Comparison of ENCODE assay signal across 9 cellular contexts in the genomic region with DNA sequence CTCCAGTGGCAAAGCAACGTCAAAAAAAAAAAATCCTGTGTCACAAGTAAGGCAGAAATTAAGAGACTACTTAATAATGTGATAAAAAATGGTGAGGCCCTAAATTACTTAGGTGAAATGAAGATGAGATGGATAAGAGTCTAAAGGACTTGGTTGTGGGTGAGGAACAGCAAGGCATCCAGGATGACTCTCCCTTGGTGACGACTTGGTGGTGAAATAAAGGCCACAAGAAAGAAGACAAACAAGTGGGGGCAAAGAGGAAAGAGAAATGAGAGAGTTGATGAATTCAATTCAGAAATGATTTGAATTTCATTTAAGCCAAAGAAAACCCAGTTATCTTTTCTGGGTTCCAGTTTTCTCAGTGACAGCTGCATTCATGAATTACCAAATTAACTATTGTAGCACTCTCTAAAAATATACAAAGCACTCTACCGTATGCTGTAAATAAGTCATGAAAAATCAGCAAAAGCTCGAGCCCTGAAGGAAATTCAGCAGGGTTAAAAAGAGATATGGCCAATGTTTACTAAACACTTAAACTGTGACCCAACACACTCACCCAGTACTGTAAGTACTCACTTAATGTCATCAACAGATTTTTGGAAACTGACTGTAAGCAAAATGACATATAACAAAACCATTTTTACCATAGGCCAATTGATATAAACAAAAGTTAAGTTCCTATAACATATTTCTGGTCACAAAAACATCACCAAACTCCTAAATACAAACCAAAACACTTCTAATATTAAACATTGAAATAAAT. TPM values are rescaled to one million over a fixed set of nuclear protein-coding genes. Genes with fewer than 3 reads are reported as not detected.
DNase-seq lines count a peak whose midpoint lies in the region; ATAC-seq, FAIRE-seq and TF ChIP-seq lines count a peak whose summit lies in the region.
"Had no signal": no experiment of that assay in that cellular context is flagged by ENCODE, and none has a peak within 500 bp of the region (broad histone marks: within the 10 kb centered on the region; RNA-seq: fewer than 3 reads in every experiment).

No MANE protein-coding gene starts in this region.

- ATAC-seq in T-helper 17 cell (no peak), foreskin keratinocyte (no peak), psoas muscle (no peak)

- H3K36me3 ChIP-seq in transverse colon (peaks cover 0 to 6% (median 0%) of the 10 kb centered on the region in 4 donors), psoas muscle (ENCODE audit: insufficient read depth in 1 of 2, low read depth in 1 of 2) (peaks cover 0 to 18% of the 10 kb centered on the region in 2 donors)
- H3K36me3 ChIP-seq: thyroid gland had no signal

- peak overlapping the region; percentile 77 for H3K4me3 Mint-ChIP-seq in activated naive CD4-positive, alpha-beta T cell treated with anti-CD3 and anti-CD28 coated beads, Interleukin-2, amount 10 ng/mL, durations not matched to agents 7 days and 5 days
- H3K4me3 Mint-ChIP-seq in T-helper 17 cell, result peak overlapping the region; percentile 94

- H3K27me3 Mint-ChIP-seq in activated naive CD4-positive, alpha-beta T cell treated with anti-CD3 and anti-CD28 coated beads, Interleukin-2, amount 10 ng/mL, durations not matched to agents 7 days and 5 days, result no peaks in the 10 kb centered on the region
- no peaks in the 10 kb centered on the region for H3K27me3 Mint-ChIP-seq in T-helper 17 cell

- peak overlapping the region; percentile 93 for H3K27ac Mint-ChIP-seq in activated naive CD4-positive, alpha-beta T cell treated with anti-CD3 and anti-CD28 coated beads, Interleukin-2, amount 10 ng/mL, durations not matched to agents 7 days and 5 days
- peak overlapping the region; percentile 90 for H3K27ac Mint-ChIP-seq in T-helper 17 cell

- H3K4me1 ChIP-seq in foreskin keratinocyte, result no peaks in the 10 kb centered on the region
- H3K4me1 ChIP-seq in transverse colon, result peaks cover 7 to 25% (median 13%) of the 10 kb centered on the region in 4 donors
- H3K4me1 ChIP-seq in psoas muscle, result peaks cover 13% of the 10 kb centered on the region

- CTCF ChIA-PET in activated naive CD4-positive, alpha-beta T cell treated with anti-CD3 and anti-CD28 coated beads, Interleukin-2, amount 10 ng/mL, durations not matched to agents 7 days and 5 days (lab: Charles Lee), result interaction anchor here (0.8 to 3.0 kb wide), 3 partner anchors 16 to 502 kb away, joined by 3 to 14 read pairs (median 6); partner anchors contain the start of gene GORASP2

- TF ChIP-seq CTCF in foreskin keratinocyte (conservative IDR thresholded peaks at IDR 0.05) (no peak), transverse colon (IDR thresholded peaks at IDR 0.05) (no peak), psoas muscle (IDR thresholded peaks at IDR 0.05) (no peak)

- H3K36me3 Mint-ChIP-seq in activated naive CD4-positive, alpha-beta T cell treated with anti-CD3 and anti-CD28 coated beads, Interleukin-2, amount 10 ng/mL, durations not matched to agents 7 days and 5 days, result peaks cover 37% of the 10 kb centered on the region
- H3K36me3 Mint-ChIP-seq in T-helper 17 cell (ENCODE audit: low read depth), result peaks cover 4% of the 10 kb centered on the region

- H3K4me3 ChIP-seq in transverse colon (peak overlapping the region in 1 of 4 donors; percentile 61), psoas muscle (no peak overlapping the region)

- no peak for TF ChIP-seq POLR2A in transverse colon (IDR thresholded peaks at IDR 0.05)
- no peak for TF ChIP-seq POLR2A in GM12891 (IDR thresholded peaks at IDR 0.05; ENCODE audit: low read depth, low read length)

- 43 to 47% methylated on average over 4 of the region's 4 CpGs for WGBS in transverse colon (ENCODE audit: low coverage in 1 of 2), 2 donors
- WGBS in psoas muscle, 3 donors, result 55 to 57% (median 56%) methylated on average over 4 of the region's 4 CpGs

- H3K9me3 Mint-ChIP-seq in activated naive CD4-positive, alpha-beta T cell treated with anti-CD3 and anti-CD28 coated beads, Interleukin-2, amount 10 ng/mL, durations not matched to agents 7 days and 5 days, result peaks cover 16% of the 10 kb centered on the region

- DNase-seq in activated naive CD4-positive, alpha-beta T cell treated with anti-CD3 and anti-CD28 coated beads, Interleukin-2, amount 10 ng/mL, durations not matched to agents 7 days and 5 days, result no peak
- DNase-seq in activated naive CD4-positive, alpha-beta T cell treated with Interleukin-2 at 50 U/mL for 16 hours, result no peak
- no peak for DNase-seq in T-helper 17 cell
- DNase-seq in foreskin keratinocyte, result peak in 1 of 2 donors; percentile 9
- no peak for DNase-seq in transverse colon
- DNase-seq in psoas muscle, result no peak
- no peak for DNase-seq in UCSD-AML1 (lab: John Stamatoyannopoulos, UW; ENCODE audit: unreplicated experiment)
- DNase-seq in GM12891 (ENCODE audit: insufficient read length, low spot score), result no peak

- no peak for TF ChIP-seq EP300 in transverse colon (IDR thresholded peaks at IDR 0.05; ENCODE audit: low read depth)

- H3K9me3 ChIP-seq in T-helper 17 cell (ENCODE audit: control insufficient read depth, low read length, poor library complexity, severe bottlenecking) (no peaks in the 10 kb centered on the region), transverse colon (no peaks in the 10 kb centered on the region), psoas muscle (no peaks in the 10 kb centered on the region)
- H3K9me3 ChIP-seq: thyroid gland had no signal

- H3K4me1 Mint-ChIP-seq in activated naive CD4-positive, alpha-beta T cell treated with anti-CD3 and anti-CD28 coated beads, Interleukin-2, amount 10 ng/mL, durations not matched to agents 7 days and 5 days, result peaks cover 34% of the 10 kb centered on the region
- H3K4me1 Mint-ChIP-seq in T-helper 17 cell, result peaks cover 32% of the 10 kb centered on the region

- H3K27ac ChIP-seq in foreskin keratinocyte (peak overlapping the region; percentile 68), transverse colon (peak overlapping the region; percentile 96 to 99 (median 98)), psoas muscle (no peak overlapping the region)
- H3K27ac ChIP-seq: thyroid gland had no signal

- in situ Hi-C loops in transverse colon (cut with MboI; ENCODE audit: low pct_ligation_motif_present in 1 of 4, low pct_unique_long_range_greater_than_20kb in 1 of 4, low sequenced_read_pairs in 3 of 4), result no loop called here

- intact Hi-C loops in transverse colon (cut with DNase I; ENCODE audit: low total_unique reads) (loop anchor here (10.0 kb wide), 2 partner anchors 92 to 278 kb away; partner anchors contain the start of gene CYBRD1), psoas muscle (cut with DNase I) (loop anchor here (5.0 kb wide), 2 partner anchors 270 to 460 kb away; partner anchors contain the start of gene TLK1 (in 2 of the 2))

- no peak for FAIRE-seq in GM12891 (lab: Jason Lieb, UNC)

- no peaks in the 10 kb centered on the region for H3K27me3 ChIP-seq in foreskin keratinocyte
- no peaks in the 10 kb centered on the region for H3K27me3 ChIP-seq in transverse colon
- H3K27me3 ChIP-seq in psoas muscle (ENCODE audit: insufficient read depth in 3 of 3, low read length in 2 of 3), result no peaks in the 10 kb centered on the region
- H3K27me3 ChIP-seq: thyroid gland had no signal

TF ChIP-seq in GM12891, 5 proteins besides CTCF, POLR2A, EP300 and RAD21:
- TF ChIP-seq TAF1 (IDR thresholded peaks at IDR 0.05; ENCODE audit: low read depth, low read length) (no peak), POU2F2 (IDR thresholded peaks at IDR 0.05; ENCODE audit: low read depth, low read length) (no peak), SPI1 (IDR thresholded peaks at IDR 0.05; ENCODE audit: low read depth, low read length) (no peak), PAX5 (IDR thresholded peaks at IDR 0.05; ENCODE audit: insufficient read depth, low read length, severe bottlenecking) (no peak), POLR2AphosphoS5 (IDR thresholded peaks at IDR 0.05; ENCODE audit: low read depth, low read length) (no peak)
TF ChIP-seq in GM12891: peak in this region for 0.

RNA-seq across cellular contexts. Expression of gene METTL8, which starts 1.4 kb away (rescaled TPM):
- total RNA-seq in T-helper 17 cell (10 to 100 TPM; 18.5 to 23.3 TPM), foreskin keratinocyte (38.0 and 44.2 TPM in 2 replicates), transverse colon (10 to 100 TPM in 3 of 4 donors, 1 to 10 TPM in 1; 6.7 to 64.5 (median 22.1) TPM), psoas muscle (10 to 100 TPM in 3 of 4 donors, 1 to 10 TPM in 1; 8.0 to 15.5 (median 12.4) TPM)
- polyA plus RNA-seq in foreskin keratinocyte (18.3 and 23.2 TPM in 2 replicates), psoas muscle (10 to 100 TPM in 1 of 3 donors, 1 to 10 TPM in 2; 3.0 to 10.8 (median 9.9) TPM)
- polyA plus RNA-seq in GM12891 (2012; ENCODE audit: low read depth, missing spikeins), result 35.0 TPM

RNA-seq across cellular contexts. Expression of gene DCAF17, which starts 1.6 kb away (rescaled TPM):
- total RNA-seq in T-helper 17 cell (10 to 100 TPM; 17.3 to 17.5 TPM), foreskin keratinocyte (17.1 and 19.6 TPM in 2 replicates), transverse colon (10 to 100 TPM in 3 of 4 donors, 1 to 10 TPM in 1; 6.2 to 24.7 (median 19.2) TPM), psoas muscle (10 to 100 TPM in 1 of 4 donors, 1 to 10 TPM in 3; 7.1 to 10.8 (median 8.5) TPM)
- polyA plus RNA-seq in foreskin keratinocyte (3.3 and 4.6 TPM in 2 replicates), psoas muscle (10 to 100 TPM in 1 of 3 donors, 1 to 10 TPM in 2; 3.1 to 10.3 (median 4.3) TPM)
- polyA plus RNA-seq in GM12891 (2012; ENCODE audit: low read depth, missing spikeins), result 8.4 TPM
